Comparison of ENCODE assay signal across 21 cellular contexts in genomic region chr10:13921941-13922340, GRCh38.
"Had no signal": no experiment of that assay in that cellular context is flagged by ENCODE, and none has a peak within 500 bp of the region (broad histone marks: within the 10 kb centered on the region; RNA-seq: fewer than 3 reads in every experiment).

No MANE protein-coding gene starts in this region.

- H3K36me3 Mint-ChIP-seq: immature natural killer cell; naive B cell; stimulated activated effector memory CD8-positive, alpha-beta T cell treated with anti-CD3 and anti-CD28 coated beads, Interleukin-12 subunit alpha, Interleukin-12 subunit beta, amount 100 ng/mL, for 72 hours had no signal

- H3K36me3 ChIP-seq: esophagus squamous epithelium, suprapubic skin, tibial artery, upper lobe of right lung, vagina had no signal

- H3K4me3 ChIP-seq: esophagus squamous epithelium, lung, smooth muscle cell, suprapubic skin, tibial artery, upper lobe of right lung, vagina had no signal

- H3K4me1 ChIP-seq: esophagus squamous epithelium, foreskin keratinocyte, suprapubic skin had no signal

- H3K27ac ChIP-seq: esophagus squamous epithelium, foreskin keratinocyte, suprapubic skin, upper lobe of right lung, vagina had no signal

- H3K9me3 ChIP-seq: esophagus squamous epithelium, suprapubic skin, tibial artery, upper lobe of right lung, vagina had no signal

- DNase-seq: effector memory CD8-positive, alpha-beta T cell; esophagus squamous epithelium; immature natural killer cell; left cardiac atrium; left ventricle myocardium superior; mesendoderm; naive B cell; nephron progenitor cell; stimulated activated CD4-positive, alpha-beta T cell treated with anti-CD3 and anti-CD28 coated beads, Interleukin-2, amount 100 ng/mL, for 48 hours; stimulated activated CD8-positive, alpha-beta memory T cell treated with anti-CD3 and anti-CD28 coated beads, Interleukin-4, amount 100 ng/mL, for 48 hours; stimulated activated naive CD8-positive, alpha-beta T cell treated with anti-CD3 and anti-CD28 coated beads, Interleukin-15, Interleukin-2, amounts not matched to agents 100 U/mL and 50 U/mL, for 24 hours; tibial artery; upper lobe of right lung had no signal

- H3K27ac Mint-ChIP-seq: dendritic cell treated with granulocyte-macrophage colony-stimulating factor and Interleukin-4, amounts not matched to agents 40 ng/mL and 50 ng/mL, for 4 days; effector memory CD8-positive, alpha-beta T cell; immature natural killer cell; naive B cell; nephron progenitor cell; stimulated activated effector memory CD8-positive, alpha-beta T cell treated with anti-CD3 and anti-CD28 coated beads, Interleukin-12 subunit alpha, Interleukin-12 subunit beta, amount 100 ng/mL, for 72 hours had no signal

- ATAC-seq: effector memory CD8-positive, alpha-beta T cell; foreskin keratinocyte; left cardiac atrium; left ventricle myocardium superior; sciatic nerve; stimulated activated effector memory CD8-positive, alpha-beta T cell treated with anti-CD3 and anti-CD28 coated beads, Interleukin-12 subunit alpha, Interleukin-12 subunit beta, amount 100 ng/mL, for 72 hours; stimulated activated naive CD8-positive, alpha-beta T cell treated with anti-CD3 and anti-CD28 coated beads, Interleukin-15, Interleukin-2, amounts not matched to agents 100 U/mL and 50 U/mL, for 24 hours; upper lobe of right lung had no signal

- H3K9me3 Mint-ChIP-seq: dendritic cell treated with granulocyte-macrophage colony-stimulating factor and Interleukin-4, amounts not matched to agents 40 ng/mL and 50 ng/mL, for 4 days; effector memory CD8-positive, alpha-beta T cell; immature natural killer cell; naive B cell; nephron progenitor cell; stimulated activated effector memory CD8-positive, alpha-beta T cell treated with anti-CD3 and anti-CD28 coated beads, Interleukin-12 subunit alpha, Interleukin-12 subunit beta, amount 100 ng/mL, for 72 hours had no signal

- H3K4me3 Mint-ChIP-seq: dendritic cell treated with granulocyte-macrophage colony-stimulating factor and Interleukin-4, amounts not matched to agents 40 ng/mL and 50 ng/mL, for 4 days; effector memory CD8-positive, alpha-beta T cell; immature natural killer cell; naive B cell; nephron progenitor cell; stimulated activated effector memory CD8-positive, alpha-beta T cell treated with anti-CD3 and anti-CD28 coated beads, Interleukin-12 subunit alpha, Interleukin-12 subunit beta, amount 100 ng/mL, for 72 hours had no signal

- H3K4me1 Mint-ChIP-seq: immature natural killer cell had no signal

- H3K4me2 ChIP-seq: smooth muscle cell had no signal

- H3K27me3 ChIP-seq: esophagus squamous epithelium, suprapubic skin, tibial artery, upper lobe of right lung, vagina had no signal
